ENCODE assay signal across 1 cellular context in the genomic region with DNA sequence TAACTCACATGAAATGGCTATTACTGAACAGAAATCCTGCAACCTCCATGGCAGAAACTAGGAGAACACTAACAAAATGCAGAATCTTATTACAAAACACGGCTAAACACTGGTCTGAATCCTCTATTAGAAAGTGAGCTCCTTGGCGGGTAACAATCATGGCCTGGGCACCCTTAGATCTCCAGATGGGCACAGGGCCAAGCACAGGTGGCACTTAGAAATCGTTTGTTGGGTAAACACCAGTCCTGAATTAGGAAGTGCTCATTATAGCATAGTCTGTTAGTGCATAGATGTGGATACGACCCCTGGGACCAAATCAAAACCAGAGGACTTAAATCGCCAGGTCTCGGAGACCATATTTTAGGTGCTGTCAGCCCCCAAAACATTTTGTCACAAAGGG.
TF ChIP-seq lines count a peak whose summit lies in the region.

No MANE protein-coding gene starts in this region.

TF ChIP-seq in HepG2, 621 proteins besides CTCF, POLR2A, EP300 and RAD21:
- TF ChIP-seq, protein P1, sequence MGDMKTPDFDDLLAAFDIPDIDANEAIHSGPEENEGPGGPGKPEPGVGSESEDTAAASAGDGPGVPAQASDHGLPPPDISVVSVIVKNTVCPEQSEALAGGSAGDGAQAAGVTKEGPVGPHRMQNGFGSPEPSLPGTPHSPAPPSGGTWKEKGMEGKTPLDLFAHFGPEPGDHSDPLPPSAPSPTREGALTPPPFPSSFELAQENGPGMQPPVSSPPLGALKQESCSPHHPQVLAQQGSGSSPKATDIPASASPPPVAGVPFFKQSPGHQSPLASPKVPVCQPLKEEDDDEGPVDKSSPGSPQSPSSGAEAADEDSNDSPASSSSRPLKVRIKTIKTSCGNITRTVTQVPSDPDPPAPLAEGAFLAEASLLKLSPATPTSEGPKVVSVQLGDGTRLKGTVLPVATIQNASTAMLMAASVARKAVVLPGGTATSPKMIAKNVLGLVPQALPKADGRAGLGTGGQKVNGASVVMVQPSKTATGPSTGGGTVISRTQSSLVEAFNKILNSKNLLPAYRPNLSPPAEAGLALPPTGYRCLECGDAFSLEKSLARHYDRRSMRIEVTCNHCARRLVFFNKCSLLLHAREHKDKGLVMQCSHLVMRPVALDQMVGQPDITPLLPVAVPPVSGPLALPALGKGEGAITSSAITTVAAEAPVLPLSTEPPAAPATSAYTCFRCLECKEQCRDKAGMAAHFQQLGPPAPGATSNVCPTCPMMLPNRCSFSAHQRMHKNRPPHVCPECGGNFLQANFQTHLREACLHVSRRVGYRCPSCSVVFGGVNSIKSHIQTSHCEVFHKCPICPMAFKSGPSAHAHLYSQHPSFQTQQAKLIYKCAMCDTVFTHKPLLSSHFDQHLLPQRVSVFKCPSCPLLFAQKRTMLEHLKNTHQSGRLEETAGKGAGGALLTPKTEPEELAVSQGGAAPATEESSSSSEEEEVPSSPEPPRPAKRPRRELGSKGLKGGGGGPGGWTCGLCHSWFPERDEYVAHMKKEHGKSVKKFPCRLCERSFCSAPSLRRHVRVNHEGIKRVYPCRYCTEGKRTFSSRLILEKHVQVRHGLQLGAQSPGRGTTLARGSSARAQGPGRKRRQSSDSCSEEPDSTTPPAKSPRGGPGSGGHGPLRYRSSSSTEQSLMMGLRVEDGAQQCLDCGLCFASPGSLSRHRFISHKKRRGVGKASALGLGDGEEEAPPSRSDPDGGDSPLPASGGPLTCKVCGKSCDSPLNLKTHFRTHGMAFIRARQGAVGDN (CRISPR knock-in tag; IDR thresholded peaks at IDR 0.05), result no peak
- TF ChIP-seq ZBTB7A (CRISPR knock-in tag; IDR thresholded peaks at IDR 0.05) (no peak), ZFP37 (CRISPR knock-in tag; IDR thresholded peaks at IDR 0.05; ENCODE audit: borderline replicate concordance) (no peak), CBX2 (IDR thresholded peaks at IDR 0.05; ENCODE audit: low read depth, low read length) (no peak), CBX2 (CRISPR knock-in tag; IDR thresholded peaks at IDR 0.05; ENCODE audit: low read depth) (no peak), BCL6 (CRISPR knock-in tag; IDR thresholded peaks at IDR 0.05) (no peak), NFYC (CRISPR knock-in tag; IDR thresholded peaks at IDR 0.05) (no peak), FOXK2 (IDR thresholded peaks at IDR 0.05) (no peak), ZNF558 (CRISPR knock-in tag; IDR thresholded peaks at IDR 0.05; ENCODE audit: borderline replicate concordance) (no peak)
- TF ChIP-seq, protein P2, sequence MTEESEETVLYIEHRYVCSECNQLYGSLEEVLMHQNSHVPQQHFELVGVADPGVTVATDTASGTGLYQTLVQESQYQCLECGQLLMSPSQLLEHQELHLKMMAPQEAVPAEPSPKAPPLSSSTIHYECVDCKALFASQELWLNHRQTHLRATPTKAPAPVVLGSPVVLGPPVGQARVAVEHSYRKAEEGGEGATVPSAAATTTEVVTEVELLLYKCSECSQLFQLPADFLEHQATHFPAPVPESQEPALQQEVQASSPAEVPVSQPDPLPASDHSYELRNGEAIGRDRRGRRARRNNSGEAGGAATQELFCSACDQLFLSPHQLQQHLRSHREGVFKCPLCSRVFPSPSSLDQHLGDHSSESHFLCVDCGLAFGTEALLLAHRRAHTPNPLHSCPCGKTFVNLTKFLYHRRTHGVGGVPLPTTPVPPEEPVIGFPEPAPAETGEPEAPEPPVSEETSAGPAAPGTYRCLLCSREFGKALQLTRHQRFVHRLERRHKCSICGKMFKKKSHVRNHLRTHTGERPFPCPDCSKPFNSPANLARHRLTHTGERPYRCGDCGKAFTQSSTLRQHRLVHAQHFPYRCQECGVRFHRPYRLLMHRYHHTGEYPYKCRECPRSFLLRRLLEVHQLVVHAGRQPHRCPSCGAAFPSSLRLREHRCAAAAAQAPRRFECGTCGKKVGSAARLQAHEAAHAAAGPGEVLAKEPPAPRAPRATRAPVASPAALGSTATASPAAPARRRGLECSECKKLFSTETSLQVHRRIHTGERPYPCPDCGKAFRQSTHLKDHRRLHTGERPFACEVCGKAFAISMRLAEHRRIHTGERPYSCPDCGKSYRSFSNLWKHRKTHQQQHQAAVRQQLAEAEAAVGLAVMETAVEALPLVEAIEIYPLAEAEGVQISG (CRISPR knock-in tag; IDR thresholded peaks at IDR 0.05), result no peak
TF ChIP-seq in HepG2: peak in this region for 0.
